In the genomic region with DNA sequence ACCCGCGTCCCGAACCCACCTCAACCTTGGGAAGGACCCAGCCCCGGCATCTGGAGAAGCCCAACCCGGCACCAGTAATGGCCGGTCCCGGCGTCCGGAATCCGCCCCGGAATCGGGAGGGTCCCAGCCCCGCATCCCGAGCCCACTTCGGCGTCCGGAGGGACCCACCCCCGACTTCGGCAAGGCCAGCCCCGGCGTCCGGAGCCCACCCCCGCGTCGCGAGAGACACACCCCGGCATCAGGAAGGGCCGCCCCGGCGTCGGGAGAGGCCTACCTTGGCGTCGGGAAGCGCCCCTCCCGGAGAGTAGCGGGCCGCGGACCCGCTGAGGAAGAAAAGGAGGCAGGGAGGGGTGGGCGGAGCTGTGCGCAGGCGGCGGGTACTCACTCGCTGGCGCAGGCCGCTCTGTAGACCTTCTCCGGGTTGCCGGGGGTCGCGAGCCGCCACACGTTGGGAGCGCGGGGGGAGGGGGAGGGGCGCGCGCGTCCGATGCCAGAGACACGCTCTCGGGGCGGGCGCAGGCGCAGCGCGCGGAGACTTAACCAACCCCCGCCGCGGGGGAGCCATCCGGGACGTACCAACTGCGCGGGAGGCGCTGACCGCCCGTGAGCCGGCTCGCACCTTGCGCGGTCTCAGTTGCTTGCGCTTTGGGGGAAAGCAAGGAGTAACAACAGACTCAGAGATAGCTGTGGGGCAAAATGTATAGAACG, we compare ENCODE assay signal across 8 cellular contexts. TPM values are rescaled to one million over a fixed set of nuclear protein-coding genes. Genes with fewer than 3 reads are reported as not detected.
A peak's percentile ranks its signal among the peaks of the same experiment; 100 is the strongest.
DNase-seq lines count a peak whose midpoint lies in the region; ATAC-seq lines count a peak whose summit lies in the region.

TSS of gene UIMC1 (minus strand) at position 515 of the 708 bp plus-strand sequence. CDS start 24,164 bp downstream, outside the sequence.

- in situ Hi-C loops in Caki2 (cut with HindIII; ENCODE audit: low pct_unique_long_range_greater_than_20kb, low sequenced_read_pairs): no loop called here

- peak; percentile 85 for ATAC-seq in GM21515 (IDR thresholded peaks at IDR 0.05; ENCODE audit: unreplicated experiment)

- DNase-seq in Caki2 (ENCODE audit: low read depth) (peak; percentile 96), HuH-7.5 (ENCODE audit: low spot score) (peak; percentile 83), OCI-M1 (lab: John Stamatoyannopoulos, UW) (peak; percentile 93), activated T-cell treated with anti-CD3 and anti-CD28 coated beads for 24 hours (ENCODE audit: low read depth) (peak; percentile 90), epidermal melanocyte (ENCODE audit: insufficient read length, low spot score) (peak; percentile 78), middle frontal gyrus (ENCODE audit: extremely low spot score, low spot score) (peak; percentile 77)
- DNase-seq in stimulated activated CD8-positive, alpha-beta memory T cell treated with anti-CD3 and anti-CD28 coated beads, Interleukin-2, amount 100 ng/mL, for 1 hour (ENCODE audit: low read depth in 2 of 2): peak; percentile 81 to 86

RNA-seq across cellular contexts. Expression of gene UIMC1, which starts in this region (rescaled TPM):
- 41.8 and 72.2 TPM in 2 replicates for total RNA-seq in Caki2 (2014; rRNA removed; shearing (Covaris generic); ENCODE audit: low replicate concordance)

Comparison
In these comparisons a context has a peak if more than half of its experiments do, and no peak if none do; other contexts are left out.
1. Peak in every context shown above with its lines: DNase-seq and ATAC-seq.